ENCODE assay signal across 15 cellular contexts in the genomic region with DNA sequence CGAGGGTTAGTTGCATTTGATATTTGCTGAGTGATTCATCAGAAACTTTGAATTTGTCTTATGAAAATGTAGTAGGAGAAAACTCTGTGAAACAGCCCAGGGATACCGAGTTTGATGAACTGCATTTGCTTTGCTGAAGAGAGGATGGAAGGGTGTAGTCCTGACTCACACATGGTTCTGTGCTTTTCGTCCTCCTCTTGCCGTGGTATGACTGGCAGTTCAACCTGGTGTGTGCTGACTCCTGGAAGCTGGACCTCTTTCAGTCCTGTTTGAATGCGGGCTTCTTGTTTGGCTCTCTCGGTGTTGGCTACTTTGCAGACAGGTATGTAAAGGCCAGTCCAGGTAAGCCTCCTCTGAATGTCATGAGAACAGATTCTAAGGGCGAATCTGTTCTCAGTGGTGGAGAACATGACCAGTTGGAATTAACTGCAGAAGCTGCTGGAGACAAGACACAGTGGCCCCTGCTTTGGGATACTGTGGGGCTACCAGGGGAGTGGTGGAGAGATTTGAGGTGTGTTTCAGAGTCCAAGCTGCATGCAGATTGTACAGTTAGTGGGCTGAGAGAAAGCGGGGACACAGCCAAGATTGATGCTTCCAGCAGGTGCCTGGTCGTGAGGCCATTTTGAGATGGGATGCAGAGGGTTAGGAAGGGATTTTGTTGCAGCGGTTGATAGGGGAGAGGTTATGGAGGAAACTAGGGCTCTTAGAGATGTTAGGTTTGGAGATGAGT. TPM values are rescaled to one million over a fixed set of nuclear protein-coding genes. Genes with fewer than 3 reads are reported as not detected.
A peak's percentile ranks its signal among the peaks of the same experiment; 100 is the strongest.
DNase-seq lines count a peak whose midpoint lies in the region; ATAC-seq and TF ChIP-seq lines count a peak whose summit lies in the region.
"Had no signal": no experiment of that assay in that cellular context is flagged by ENCODE, and none has a peak within 500 bp of the region (broad histone marks: within the 10 kb centered on the region; RNA-seq: fewer than 3 reads in every experiment).

No MANE protein-coding gene starts in this region.

- H3K27ac Mint-ChIP-seq in activated naive CD4-positive, alpha-beta T cell treated with anti-CD3 and anti-CD28 coated beads, Interleukin-2, amount 50 U/mL, for 24 hours = no peak overlapping the region

- no peak for DNase-seq in activated naive CD4-positive, alpha-beta T cell (lab: John Stamatoyannopoulos, UW)
- DNase-seq in HT1080 (ENCODE audit: low read depth) (peak; percentile 10), mesenteric fat pad (ENCODE audit: low spot score) (peak; percentile 45), stomach (peak; percentile 17), NCI-H345 (lab: John Stamatoyannopoulos, UW) (no peak)
- DNase-seq: DMS79 treated with DMSO at 0.1 percent for 48 hours, KG1, NCI-H1694 treated with DMSO at 0.1 percent for 48 hours, NCI-H510A, NCI-H774, OCI-M1, Right ventricle myocardium superior had no signal

- no peak for TF ChIP-seq EP300 in stomach (IDR thresholded peaks at IDR 0.05)

- no peak overlapping the region for H3K27ac ChIP-seq in stomach

- TF ChIP-seq CTCF in stomach (IDR thresholded peaks at IDR 0.05) = no peak

- H3K27me3 ChIP-seq in stomach = no peaks in the 10 kb centered on the region

- no peaks in the 10 kb centered on the region for H3K27me3 Mint-ChIP-seq in activated naive CD4-positive, alpha-beta T cell treated with anti-CD3 and anti-CD28 coated beads, Interleukin-2, amount 50 U/mL, for 24 hours

- no peaks in the 10 kb centered on the region for H3K9me3 ChIP-seq in stomach

- no peaks in the 10 kb centered on the region for H3K4me1 Mint-ChIP-seq in activated naive CD4-positive, alpha-beta T cell treated with anti-CD3 and anti-CD28 coated beads, Interleukin-2, amount 50 U/mL, for 24 hours
- H3K4me1 Mint-ChIP-seq: CD14-positive monocyte had no signal

- peak overlapping the region; percentile 16 for H3K4me3 Mint-ChIP-seq in activated naive CD4-positive, alpha-beta T cell treated with anti-CD3 and anti-CD28 coated beads, Interleukin-2, amount 50 U/mL, for 24 hours
- H3K4me3 Mint-ChIP-seq: CD14-positive monocyte had no signal

- WGBS in stomach, 5 donors = 87 to 94% (median 91%) methylated on average over 10 of the region's 10 CpGs

- no peaks in the 10 kb centered on the region for H3K9me3 Mint-ChIP-seq in activated naive CD4-positive, alpha-beta T cell treated with anti-CD3 and anti-CD28 coated beads, Interleukin-2, amount 50 U/mL, for 24 hours

- no peak for ATAC-seq in GM21737 (IDR thresholded peaks at IDR 0.05; ENCODE audit: unreplicated experiment)

- TF ChIP-seq POLR2A in stomach (IDR thresholded peaks at IDR 0.05) = no peak

- peaks cover 2% of the 10 kb centered on the region for H3K36me3 Mint-ChIP-seq in activated naive CD4-positive, alpha-beta T cell treated with anti-CD3 and anti-CD28 coated beads, Interleukin-2, amount 50 U/mL, for 24 hours
- H3K36me3 Mint-ChIP-seq: CD14-positive monocyte had no signal

- intact Hi-C loops in stomach (cut with DNase I; ENCODE audit: low total_unique reads) = no loop called here

- no peaks in the 10 kb centered on the region for H3K36me3 ChIP-seq in stomach

- no peak overlapping the region for H3K4me3 ChIP-seq in stomach

- no peaks in the 10 kb centered on the region for H3K4me1 ChIP-seq in stomach

RNA-seq across cellular contexts. Expression of a gene that starts 8.4 kb away (rescaled TPM):
- total RNA-seq in HT1080 (2014; rRNA removed; shearing (Covaris generic)) = 1.1 and 2.7 TPM in 2 replicates
- polyA plus RNA-seq in HT1080 (2015; cell fraction: cytosol; rRNA removed) = 0.16 and 0.50 TPM in 2 replicates
- 0.10 and 0.70 TPM in 2 replicates for polyA plus RNA-seq in HT1080 (2015; cell fraction: nucleus; rRNA removed)
- total RNA-seq in mesenteric fat pad (3.4 TPM), stomach (10 to 100 TPM in 1 of 5 donors, 1 to 10 TPM in 3, not detected in 1; 2.0 to 36.2 (median 2.7) TPM)
- polyA plus RNA-seq in stomach = under 1 TPM in 2 of 3 donors, not detected in 1; 0.20 to 0.31 TPM

Comparison
In these comparisons a context has a peak if more than half of its experiments do, and no peak if none do; other contexts are left out.
1. DNase-seq: peak in HT1080 (single experiment), mesenteric fat pad (single experiment) and stomach (single experiment); none in activated naive CD4-positive, alpha-beta T cell (0 of 4) and NCI-H345 (single experiment).